ENCODE assay signal across 9 cellular contexts in the genomic region with DNA sequence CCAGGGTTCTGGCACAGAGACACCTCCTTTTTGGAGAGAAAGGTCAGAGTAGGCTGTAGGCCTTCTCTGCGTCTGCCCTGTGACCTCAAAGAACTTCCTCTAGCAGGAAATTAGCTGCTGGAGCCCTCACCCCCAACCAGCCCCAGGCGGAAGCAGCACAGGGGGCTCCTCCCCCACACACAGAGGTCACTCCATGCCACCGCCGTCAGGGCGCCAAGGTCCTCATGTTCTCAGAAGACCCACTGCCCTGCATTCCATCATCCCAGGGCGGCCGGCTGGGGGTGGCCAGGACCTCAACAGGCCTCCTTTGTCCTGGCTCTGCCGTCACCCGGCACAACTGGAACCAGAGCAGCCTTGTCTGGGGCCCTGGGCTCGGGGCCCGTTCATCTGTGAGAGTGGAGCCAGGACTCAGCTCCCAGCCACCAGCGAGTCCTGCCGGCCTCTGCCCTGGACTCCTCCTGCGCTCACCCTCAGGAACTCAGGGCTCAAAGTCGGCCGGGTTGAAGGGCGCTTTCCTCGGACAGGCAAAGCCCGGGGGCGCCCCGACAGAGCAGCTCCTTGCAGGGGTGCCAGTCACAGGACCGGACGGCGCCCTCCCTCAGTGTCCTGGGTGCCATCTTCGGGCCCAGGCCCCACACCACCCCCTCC. TPM values are rescaled to one million over a fixed set of nuclear protein-coding genes. Genes with fewer than 3 reads are reported as not detected.
DNase-seq lines count a peak whose midpoint lies in the region; ATAC-seq, FAIRE-seq and TF ChIP-seq lines count a peak whose summit lies in the region.
"Had no signal": no experiment of that assay in that cellular context is flagged by ENCODE, and none has a peak within 500 bp of the region (broad histone marks: within the 10 kb centered on the region; RNA-seq: fewer than 3 reads in every experiment).

No MANE protein-coding gene starts in this region.

- peaks cover 40% of the 10 kb centered on the region for H3K36me3 ChIP-seq in HUES6 (ENCODE audit: control insufficient read depth, insufficient read depth, low read length)

- no peaks in the 10 kb centered on the region for H3K9me3 Mint-ChIP-seq in effector memory CD8-positive, alpha-beta T cell

- H3K4me3 ChIP-seq in A549 (peak overlapping the region; percentile 79), HUES6 (ENCODE audit: low read depth, low read length) (peak overlapping the region; percentile 94)

- peak overlapping the region; percentile 79 for H3K9ac ChIP-seq in HUES6 (ENCODE audit: low read length)

- ATAC-seq in A549 (peak in 1 of 2 experiments; percentile 31; a peak in 4 of 6 replicates), GM21737 (IDR thresholded peaks at IDR 0.05; ENCODE audit: unreplicated experiment) (no peak)
- peak; percentile 27 for ATAC-seq in effector memory CD8-positive, alpha-beta T cell (replicated peaks)

- DNase-seq in A549 (ENCODE audit: low read depth in 1 of 2, low spot score in 1 of 2) = no peak
- DNase-seq in activated CD4-positive, alpha-beta T cell treated with anti-CD3 and anti-CD28 coated beads for 48 hours = peak; percentile 73
- peak; percentile 61 to 65 (median 63) for DNase-seq in effector memory CD8-positive, alpha-beta T cell
- DNase-seq in middle frontal gyrus (ENCODE audit: extremely low spot score, low spot score) = peak; percentile 76
- DNase-seq in NCI-H1105 treated with DMSO at 0.1 percent for 48 hours (lab: John Stamatoyannopoulos, UW) = no peak

- peak overlapping the region; percentile 99 to 100 for H3K4me3 Mint-ChIP-seq in effector memory CD8-positive, alpha-beta T cell

- H3K4me2 ChIP-seq in A549 = peak overlapping the region; percentile 98

- peaks cover 9% of the 10 kb centered on the region for H3K27me3 ChIP-seq in HUES6 (ENCODE audit: control insufficient read depth, insufficient read depth, low read length)

- POLR2A ChIA-PET in A549 (lab: Yijun Ruan, JAX) = interaction anchor here (1.1 to 1.7 kb wide), 3 partner anchors 11 to 42 kb away, joined by 3 to 7 read pairs (median 4); no protein-coding TSS in a partner anchor

- no peak for FAIRE-seq in A549 (lab: Jason Lieb, UNC)
- FAIRE-seq: endometrium had no signal

- peak overlapping the region; percentile 77 to 93; a peak in 4 of 6 replicates for H3K27ac ChIP-seq in A549
- peak overlapping the region; percentile 87; the same call in 1 of the 2 replicates for H3K27ac ChIP-seq in HUES6 (ENCODE audit: low read depth, low read length)
- peak overlapping the region; percentile 93 for H3K27ac ChIP-seq in temporal lobe (ENCODE audit: low read depth, low read length)

- 85% methylated on average over 20 of the region's 25 CpGs for WGBS in A549 (ENCODE audit: missing lambda C conversion rate)

- peaks cover 92% of the 10 kb centered on the region for H3K36me3 Mint-ChIP-seq in effector memory CD8-positive, alpha-beta T cell (ENCODE audit: insufficient read depth)

- no peak for TF ChIP-seq RAD21 in A549 (conservative IDR thresholded peaks at IDR 0.05 in 1 of 2, IDR thresholded peaks at IDR 0.05 in 1 of 2)

- H3K27me3 Mint-ChIP-seq in effector memory CD8-positive, alpha-beta T cell = no peaks in the 10 kb centered on the region

- TF ChIP-seq POLR2A in A549 (IDR thresholded peaks at IDR 0.05; ENCODE audit: low read length) = no peak

- CTCF ChIA-PET in A549 (lab: Yijun Ruan, JAX) = interaction anchor here (0.6 to 13.7 kb wide), 8 partner anchors 9 to 62 kb away, joined by 3 to 164 read pairs (median 6); partner anchors contain the start of gene TK1

- H3K9me3 ChIP-seq in A549 = no peaks in the 10 kb centered on the region
- H3K9me3 ChIP-seq in HUES6 (ENCODE audit: control insufficient read depth, insufficient read depth, low read depth, low read length) = no peaks in the 10 kb centered on the region

- H3K4me1 ChIP-seq in A549 (peaks cover 14% of the 10 kb centered on the region), HUES6 (ENCODE audit: control insufficient read depth, insufficient read depth, low read length) (peaks cover 40% of the 10 kb centered on the region)

- peak overlapping the region; percentile 87 to 95 for H3K27ac Mint-ChIP-seq in effector memory CD8-positive, alpha-beta T cell

- H3K4me1 Mint-ChIP-seq in effector memory CD8-positive, alpha-beta T cell (ENCODE audit: low read depth in 2 of 2) = peaks cover 51 to 57% of the 10 kb centered on the region in 2 donors

- no peak for TF ChIP-seq CTCF in A549 (IDR thresholded peaks at IDR 0.05)

- no peak for TF ChIP-seq EP300 in A549 (IDR thresholded peaks at IDR 0.05)

TF ChIP-seq in A549, 52 proteins besides CTCF, POLR2A, EP300 and RAD21 (continues in another document):
- TF ChIP-seq ZNF302 (CRISPR knock-in tag; IDR thresholded peaks at IDR 0.05) (no peak), ZSCAN20 (CRISPR knock-in tag; IDR thresholded peaks at IDR 0.05) (no peak), PHF8 (IDR thresholded peaks at IDR 0.05; ENCODE audit: borderline replicate concordance, low read depth) (no peak), CEBPB (IDR thresholded peaks at IDR 0.05) (no peak), SMC3 (IDR thresholded peaks at IDR 0.05) (no peak)
- TF ChIP-seq, protein P1, sequence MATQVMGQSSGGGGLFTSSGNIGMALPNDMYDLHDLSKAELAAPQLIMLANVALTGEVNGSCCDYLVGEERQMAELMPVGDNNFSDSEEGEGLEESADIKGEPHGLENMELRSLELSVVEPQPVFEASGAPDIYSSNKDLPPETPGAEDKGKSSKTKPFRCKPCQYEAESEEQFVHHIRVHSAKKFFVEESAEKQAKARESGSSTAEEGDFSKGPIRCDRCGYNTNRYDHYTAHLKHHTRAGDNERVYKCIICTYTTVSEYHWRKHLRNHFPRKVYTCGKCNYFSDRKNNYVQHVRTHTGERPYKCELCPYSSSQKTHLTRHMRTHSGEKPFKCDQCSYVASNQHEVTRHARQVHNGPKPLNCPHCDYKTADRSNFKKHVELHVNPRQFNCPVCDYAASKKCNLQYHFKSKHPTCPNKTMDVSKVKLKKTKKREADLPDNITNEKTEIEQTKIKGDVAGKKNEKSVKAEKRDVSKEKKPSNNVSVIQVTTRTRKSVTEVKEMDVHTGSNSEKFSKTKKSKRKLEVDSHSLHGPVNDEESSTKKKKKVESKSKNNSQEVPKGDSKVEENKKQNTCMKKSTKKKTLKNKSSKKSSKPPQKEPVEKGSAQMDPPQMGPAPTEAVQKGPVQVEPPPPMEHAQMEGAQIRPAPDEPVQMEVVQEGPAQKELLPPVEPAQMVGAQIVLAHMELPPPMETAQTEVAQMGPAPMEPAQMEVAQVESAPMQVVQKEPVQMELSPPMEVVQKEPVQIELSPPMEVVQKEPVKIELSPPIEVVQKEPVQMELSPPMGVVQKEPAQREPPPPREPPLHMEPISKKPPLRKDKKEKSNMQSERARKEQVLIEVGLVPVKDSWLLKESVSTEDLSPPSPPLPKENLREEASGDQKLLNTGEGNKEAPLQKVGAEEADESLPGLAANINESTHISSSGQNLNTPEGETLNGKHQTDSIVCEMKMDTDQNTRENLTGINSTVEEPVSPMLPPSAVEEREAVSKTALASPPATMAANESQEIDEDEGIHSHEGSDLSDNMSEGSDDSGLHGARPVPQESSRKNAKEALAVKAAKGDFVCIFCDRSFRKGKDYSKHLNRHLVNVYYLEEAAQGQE (IDR thresholded peaks at IDR 0.05) = no peak
- TF ChIP-seq, protein P2, sequence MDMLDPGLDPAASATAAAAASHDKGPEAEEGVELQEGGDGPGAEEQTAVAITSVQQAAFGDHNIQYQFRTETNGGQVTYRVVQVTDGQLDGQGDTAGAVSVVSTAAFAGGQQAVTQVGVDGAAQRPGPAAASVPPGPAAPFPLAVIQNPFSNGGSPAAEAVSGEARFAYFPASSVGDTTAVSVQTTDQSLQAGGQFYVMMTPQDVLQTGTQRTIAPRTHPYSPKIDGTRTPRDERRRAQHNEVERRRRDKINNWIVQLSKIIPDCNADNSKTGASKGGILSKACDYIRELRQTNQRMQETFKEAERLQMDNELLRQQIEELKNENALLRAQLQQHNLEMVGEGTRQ (IDR thresholded peaks at IDR 0.05) = no peak
- TF ChIP-seq, protein P3, sequence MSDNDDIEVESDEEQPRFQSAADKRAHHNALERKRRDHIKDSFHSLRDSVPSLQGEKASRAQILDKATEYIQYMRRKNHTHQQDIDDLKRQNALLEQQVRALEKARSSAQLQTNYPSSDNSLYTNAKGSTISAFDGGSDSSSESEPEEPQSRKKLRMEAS (IDR thresholded peaks at IDR 0.05) = no peak

RNA-seq across cellular contexts. Expression of gene TMC6, which starts 1.2 kb away (rescaled TPM):
- polyA plus RNA-seq in A549 (2011; rRNA removed) (4.7 and 5.1 TPM in 2 replicates), A549 (2017; fragmentation: RNase III; extraction: RNeasy Plus Mini Kit Qiagen cat#74134 plus additional on column Dnase treatment) (9.1 to 10.2 TPM (median 9.4 TPM) in 3 replicates)
- 7.8 and 10.9 TPM in 2 replicates for polyA plus RNA-seq in A549 (2012; cell fraction: cytosol; rRNA removed)
- polyA plus RNA-seq in A549 (2012; cell fraction: nucleus; rRNA removed) = 33.4 and 51.3 TPM in 2 replicates
- 4.2 and 7.1 TPM in 2 replicates for polyA minus RNA-seq in A549 (2011; rRNA and poly(A)+ RNA removed)
- 2.0 TPM for total RNA-seq in temporal lobe

RNA-seq across cellular contexts. Expression of gene TMC8, which starts 3.2 kb away (rescaled TPM):
- polyA plus RNA-seq in A549 (2011; rRNA removed) (0.14 and 0.19 TPM in 2 replicates), A549 (2017; fragmentation: RNase III; extraction: RNeasy Plus Mini Kit Qiagen cat#74134 plus additional on column Dnase treatment) (0.16 to 0.32 TPM (median 0.26 TPM) in 3 replicates)
- 0.17 and 0.30 TPM in 2 replicates for polyA plus RNA-seq in A549 (2012; cell fraction: cytosol; rRNA removed)
- polyA plus RNA-seq in A549 (2012; cell fraction: nucleus; rRNA removed) = 0.81 and 2.0 TPM in 2 replicates
- polyA minus RNA-seq in A549 (2011; rRNA and poly(A)+ RNA removed) = 0.08 and 0.19 TPM in 2 replicates
- 0.49 TPM for total RNA-seq in temporal lobe

RNA-seq across cellular contexts. Expression of gene C17orf99, which starts 18.8 kb away (rescaled TPM):
- not detected in 2 replicates for polyA plus RNA-seq in A549 (2011; rRNA removed)
- not detected in 2 replicates for polyA plus RNA-seq in A549 (2012; cell fraction: cytosol; rRNA removed)
- polyA plus RNA-seq in A549 (2012; cell fraction: nucleus; rRNA removed) = not detected in 2 replicates
- not detected in 3 replicates for polyA plus RNA-seq in A549 (2017; fragmentation: RNase III; extraction: RNeasy Plus Mini Kit Qiagen cat#74134 plus additional on column Dnase treatment)
- polyA minus RNA-seq in A549 (2011; rRNA and poly(A)+ RNA removed) = not detected in 2 replicates
- total RNA-seq in temporal lobe = not detected

RNA-seq across cellular contexts. Expression of gene SYNGR2, which starts 41.0 kb away (rescaled TPM):
- 113 and 133 TPM in 2 replicates for polyA plus RNA-seq in A549 (2011; rRNA removed)
- 274 and 334 TPM in 2 replicates for polyA plus RNA-seq in A549 (2012; cell fraction: cytosol; rRNA removed)
- 224 and 303 TPM in 2 replicates for polyA plus RNA-seq in A549 (2012; cell fraction: nucleus; rRNA removed)
- polyA plus RNA-seq in A549 (2017; fragmentation: RNase III; extraction: RNeasy Plus Mini Kit Qiagen cat#74134 plus additional on column Dnase treatment) = 102 to 108 TPM (median 106 TPM) in 3 replicates
- polyA minus RNA-seq in A549 (2011; rRNA and poly(A)+ RNA removed) = 176 and 189 TPM in 2 replicates
- total RNA-seq in temporal lobe = 3.0 TPM

RNA-seq across cellular contexts. Expression of gene TK1, which starts 59.5 kb away (rescaled TPM):
- polyA plus RNA-seq in A549 (2011; rRNA removed) (86.1 and 90.9 TPM in 2 replicates), A549 (2017; fragmentation: RNase III; extraction: RNeasy Plus Mini Kit Qiagen cat#74134 plus additional on column Dnase treatment) (342 to 380 TPM (median 355 TPM) in 3 replicates)
- 504 and 555 TPM in 2 replicates for polyA plus RNA-seq in A549 (2012; cell fraction: cytosol; rRNA removed)
- polyA plus RNA-seq in A549 (2012; cell fraction: nucleus; rRNA removed) = 355 and 514 TPM in 2 replicates
- 103 and 148 TPM in 2 replicates for polyA minus RNA-seq in A549 (2011; rRNA and poly(A)+ RNA removed)
- total RNA-seq in temporal lobe = 1.7 TPM

Comparison
In these comparisons a context has a peak if more than half of its experiments do, and no peak if none do; other contexts are left out.
1. DNase-seq: peak in activated CD4-positive, alpha-beta T cell treated with anti-CD3 and anti-CD28 coated beads for 48 hours (single experiment), effector memory CD8-positive, alpha-beta T cell (3 of 3) and middle frontal gyrus (single experiment); none in A549 (0 of 2) and NCI-H1105 treated with DMSO at 0.1 percent for 48 hours (single experiment).
2. Peak in every context shown above with its lines, with median percentiles within 50 percentile points of each other: H3K27ac ChIP-seq.